In the genomic region with DNA sequence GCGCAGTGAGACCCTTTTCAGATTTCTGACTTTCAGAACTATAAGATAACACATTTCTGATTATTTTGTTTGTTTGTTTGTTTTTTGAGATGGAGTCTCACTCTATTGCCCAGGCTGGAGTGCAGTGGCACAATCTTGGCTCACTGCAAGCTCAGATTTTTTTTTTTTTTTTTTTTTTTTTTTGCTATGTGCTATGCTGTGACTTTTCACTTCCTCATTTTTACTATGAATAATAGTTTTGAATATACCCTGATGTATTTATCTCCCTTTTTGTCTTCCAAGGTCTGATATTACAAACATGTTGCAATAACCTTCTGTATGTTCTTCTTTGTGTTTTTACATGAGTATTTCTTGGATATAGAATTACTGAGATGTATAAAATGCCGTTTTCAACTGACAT, we compare ENCODE assay signal across 23 cellular contexts.
"Had no signal": no experiment of that assay in that cellular context is flagged by ENCODE, and none has a peak within 500 bp of the region (broad histone marks: within the 10 kb centered on the region; RNA-seq: fewer than 3 reads in every experiment).

No MANE protein-coding gene starts in this region.

- DNase-seq: NCI-H1092, NCI-H1105 treated with DMSO at 0.1 percent for 48 hours, NCI-H1417 treated with DMSO at 0.1 percent for 48 hours, NCI-H187, NCI-H2029, NCI-H2081 treated with DMSO at 0.1 percent for 48 hours, NCI-H2171, NCI-H226, NCI-H446, NCI-H510A, NCI-H524 treated with DMSO at 0.1 percent for 48 hours, NCI-H69, NCI-H774, PC-3, SHP77, SK-N-SH, SW 1271, T-cell had no signal

- FAIRE-seq: HTR-8/SVneo, K562 had no signal

- ATAC-seq: K562, Panc1, PC-3, T-cell had no signal

- H3K27ac Mint-ChIP-seq: IgD-negative memory B cell; T-cell; T-helper 1 cell treated with Interleukin-12 subunit alpha and Interleukin-12 subunit beta and Interleukin-4 antibody, amounts not matched to agents 30 μg/mL and 1 μg/mL, for 36 hours had no signal

- H3K27me3 Mint-ChIP-seq: IgD-negative memory B cell, T-cell had no signal

- H3K4me3 Mint-ChIP-seq: IgD-negative memory B cell; T-cell; T-helper 1 cell treated with Interleukin-12 subunit alpha and Interleukin-12 subunit beta and Interleukin-4 antibody, amounts not matched to agents 30 μg/mL and 1 μg/mL, for 36 hours had no signal

- H3K4me1 Mint-ChIP-seq: IgD-negative memory B cell, T-cell had no signal

- H3K36me3 Mint-ChIP-seq: IgD-negative memory B cell, T-cell had no signal
